1 cellular context compared by ENCODE assay signal in the genomic region with DNA sequence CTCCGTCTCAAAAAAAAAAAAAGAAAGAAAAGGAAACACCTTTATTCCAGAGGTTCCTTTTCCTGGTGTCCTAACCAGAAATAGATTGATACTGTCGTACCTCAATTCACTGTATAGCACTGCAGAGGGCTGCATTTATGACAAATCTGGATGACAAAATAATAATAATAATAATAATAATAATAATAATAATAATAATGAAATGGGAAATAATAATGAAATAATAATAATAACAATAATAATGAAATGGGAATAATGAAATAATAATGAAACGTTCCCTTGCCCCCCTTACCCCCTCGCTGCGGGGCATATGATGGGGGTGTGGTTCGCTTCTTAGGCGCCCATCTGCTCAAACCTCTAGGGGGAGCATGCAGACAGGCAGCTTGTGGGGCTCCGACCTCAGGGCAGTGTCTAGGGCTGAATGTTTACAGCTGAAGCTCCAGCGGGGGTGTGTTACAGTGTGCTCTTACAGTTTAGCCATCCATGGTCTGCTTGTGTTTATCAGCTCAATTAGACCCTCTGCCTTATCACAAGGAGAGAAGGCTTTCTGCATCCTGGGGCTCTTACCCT.
TF ChIP-seq lines count a peak whose summit lies in the region.

No MANE protein-coding gene starts in this region.

TF ChIP-seq in GM12878, 131 proteins besides CTCF, POLR2A, EP300 and RAD21 (continued from another document):
- TF ChIP-seq, protein P1, sequence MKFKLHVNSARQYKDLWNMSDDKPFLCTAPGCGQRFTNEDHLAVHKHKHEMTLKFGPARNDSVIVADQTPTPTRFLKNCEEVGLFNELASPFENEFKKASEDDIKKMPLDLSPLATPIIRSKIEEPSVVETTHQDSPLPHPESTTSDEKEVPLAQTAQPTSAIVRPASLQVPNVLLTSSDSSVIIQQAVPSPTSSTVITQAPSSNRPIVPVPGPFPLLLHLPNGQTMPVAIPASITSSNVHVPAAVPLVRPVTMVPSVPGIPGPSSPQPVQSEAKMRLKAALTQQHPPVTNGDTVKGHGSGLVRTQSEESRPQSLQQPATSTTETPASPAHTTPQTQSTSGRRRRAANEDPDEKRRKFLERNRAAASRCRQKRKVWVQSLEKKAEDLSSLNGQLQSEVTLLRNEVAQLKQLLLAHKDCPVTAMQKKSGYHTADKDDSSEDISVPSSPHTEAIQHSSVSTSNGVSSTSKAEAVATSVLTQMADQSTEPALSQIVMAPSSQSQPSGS (IDR thresholded peaks at IDR 0.05; ENCODE audit: low read length): no peak
